Comparison of ENCODE assay signal across 1 cellular context in genomic region chr1:47180603-47181094, GRCh38.
TF ChIP-seq lines count a peak whose summit lies in the region.

No MANE protein-coding gene starts in this region.

TF ChIP-seq in SK-N-SH, 30 proteins besides CTCF, POLR2A, EP300 and RAD21 (continued from another document):
- no peak for TF ChIP-seq USF1 (IDR thresholded peaks at IDR 0.05; ENCODE audit: borderline replicate concordance, low read depth)
- TF ChIP-seq ELF1 (IDR thresholded peaks at IDR 0.05): no peak
- TF ChIP-seq TCF12 (IDR thresholded peaks at IDR 0.05): no peak
- no peak for TF ChIP-seq JUND (IDR thresholded peaks at IDR 0.05)
- no peak for TF ChIP-seq RFX5 (IDR thresholded peaks at IDR 0.05; ENCODE audit: low read length)
- no peak for TF ChIP-seq CHD2 (IDR thresholded peaks at IDR 0.05; ENCODE audit: low read length, partially characterized antibody)
- no peak for TF ChIP-seq ZBTB33 (IDR thresholded peaks at IDR 0.05; ENCODE audit: borderline replicate concordance, low read depth)
- no peak for TF ChIP-seq PBX3 (IDR thresholded peaks at IDR 0.05)
- TF ChIP-seq GABPA (IDR thresholded peaks at IDR 0.05; ENCODE audit: low read depth): no peak
